Comparison of ENCODE assay signal across 13 cellular contexts in genomic region chr14:55340482-55340881, GRCh38.
DNase-seq lines count a peak whose midpoint lies in the region; ATAC-seq, FAIRE-seq and TF ChIP-seq lines count a peak whose summit lies in the region.
"Had no signal": no experiment of that assay in that cellular context is flagged by ENCODE, and none has a peak within 500 bp of the region (broad histone marks: within the 10 kb centered on the region; RNA-seq: fewer than 3 reads in every experiment).

No MANE protein-coding gene starts in this region.

- H3K4me3 ChIP-seq in pancreas, result no peak overlapping the region
- H3K4me3 ChIP-seq in osteoblast (ENCODE audit: insufficient read depth, low read length), result no peak overlapping the region

- H3K27ac Mint-ChIP-seq in activated CD4-positive, alpha-beta memory T cell treated with anti-CD3 and anti-CD28 coated beads for 36 hours, result peak overlapping the region; percentile 58
- no peak overlapping the region for H3K27ac Mint-ChIP-seq in activated CD4-positive, alpha-beta memory T cell treated with anti-CD3 and anti-CD28 coated beads, Interleukin-2, amount 10 ng/mL, durations not matched to agents 7 days and 5 days
- peak overlapping the region; percentile 61 for H3K27ac Mint-ChIP-seq in WTC11

- intact Hi-C loops in activated CD4-positive, alpha-beta memory T cell treated with anti-CD3 and anti-CD28 coated beads for 36 hours (cut with micrococcal nuclease), result no loop called here
- intact Hi-C loops in pancreas (cut with DNase I), result no loop called here

- POLR2A ChIA-PET in activated CD4-positive, alpha-beta memory T cell treated with anti-CD3 and anti-CD28 coated beads for 36 hours (lab: Charles Lee), result no interaction called here
- POLR2A ChIA-PET in activated CD4-positive, alpha-beta memory T cell treated with anti-CD3 and anti-CD28 coated beads, Interleukin-2, amount 10 ng/mL, durations not matched to agents 7 days and 5 days (lab: Charles Lee), result no interaction called here
- POLR2A ChIA-PET in WTC11 (lab: Charles Lee), result no interaction called here

- peaks cover 22% of the 10 kb centered on the region for H4K20me1 ChIP-seq in osteoblast (ENCODE audit: insufficient read depth, low read length)

- ATAC-seq in WTC11 (no peak), pancreas (peak; percentile 83 to 95 (median 90)), HG03196 (IDR thresholded peaks at IDR 0.05; ENCODE audit: unreplicated experiment) (no peak)

- H3K9me3 Mint-ChIP-seq in activated CD4-positive, alpha-beta memory T cell treated with anti-CD3 and anti-CD28 coated beads for 36 hours, result no peaks in the 10 kb centered on the region
- no peaks in the 10 kb centered on the region for H3K9me3 Mint-ChIP-seq in activated CD4-positive, alpha-beta memory T cell treated with anti-CD3 and anti-CD28 coated beads, Interleukin-2, amount 10 ng/mL, durations not matched to agents 7 days and 5 days
- no peaks in the 10 kb centered on the region for H3K9me3 Mint-ChIP-seq in WTC11

- DNase-seq in activated CD4-positive, alpha-beta memory T cell treated with anti-CD3 and anti-CD28 coated beads for 36 hours, result no peak
- DNase-seq in activated CD4-positive, alpha-beta memory T cell treated with anti-CD3 and anti-CD28 coated beads, Interleukin-2, amount 10 ng/mL, durations not matched to agents 7 days and 5 days, result no peak
- no peak for DNase-seq in HTR-8/SVneo (ENCODE audit: insufficient read length, low spot score)
- no peak for DNase-seq in WTC11 (ENCODE audit: low spot score)
- peak in 4 of 6 donors; percentile 40 to 58 (median 48) for DNase-seq in pancreas
- DNase-seq in NAMALWA (ENCODE audit: low spot score), result no peak
- no peak for DNase-seq in osteoblast (ENCODE audit: insufficient read length, low spot score, missing footprints)
- DNase-seq: activated gamma-delta T cell treated with Interleukin-2 at 50 U/mL for 16 hours, HCEC 1CT, hypothalamus, NCI-H187 had no signal

- CTCF ChIA-PET in activated CD4-positive, alpha-beta memory T cell treated with anti-CD3 and anti-CD28 coated beads for 36 hours (lab: Charles Lee), result interaction anchor here (0.9 to 3.5 kb wide), 3 partner anchors 14 to 70 kb away, joined by 3 to 28 read pairs (median 6); no protein-coding TSS in a partner anchor
- CTCF ChIA-PET in activated CD4-positive, alpha-beta memory T cell treated with anti-CD3 and anti-CD28 coated beads, Interleukin-2, amount 10 ng/mL, durations not matched to agents 7 days and 5 days (lab: Charles Lee), result interaction anchor here (0.8 kb wide), 1 partner anchor 14 kb away, joined by 3 read pairs; no protein-coding TSS in a partner anchor
- CTCF ChIA-PET in WTC11 (lab: Charles Lee), result no interaction called here

- H3K27me3 ChIP-seq in pancreas, result no peaks in the 10 kb centered on the region
- H3K27me3 ChIP-seq in osteoblast (ENCODE audit: insufficient read depth, low read length), result no peaks in the 10 kb centered on the region

- H3K27ac ChIP-seq in pancreas (peak overlapping the region; percentile 6 to 57 (median 25)), osteoblast (ENCODE audit: low read depth, low read length) (no peak overlapping the region)

- H3K36me3 ChIP-seq in pancreas, result no peaks in the 10 kb centered on the region
- H3K36me3 ChIP-seq in osteoblast (ENCODE audit: insufficient read depth, low read length), result no peaks in the 10 kb centered on the region

- H3K4me3 Mint-ChIP-seq in activated CD4-positive, alpha-beta memory T cell treated with anti-CD3 and anti-CD28 coated beads for 36 hours, result no peak overlapping the region
- no peak overlapping the region for H3K4me3 Mint-ChIP-seq in activated CD4-positive, alpha-beta memory T cell treated with anti-CD3 and anti-CD28 coated beads, Interleukin-2, amount 10 ng/mL, durations not matched to agents 7 days and 5 days
- H3K4me3 Mint-ChIP-seq in WTC11, result no peak overlapping the region

- H3K9me3 ChIP-seq in pancreas, result no peaks in the 10 kb centered on the region
- no peaks in the 10 kb centered on the region for H3K9me3 ChIP-seq in osteoblast (ENCODE audit: low read depth, low read length)

- H3K36me3 Mint-ChIP-seq in activated CD4-positive, alpha-beta memory T cell treated with anti-CD3 and anti-CD28 coated beads for 36 hours, result no peaks in the 10 kb centered on the region
- peaks cover 2% of the 10 kb centered on the region for H3K36me3 Mint-ChIP-seq in activated CD4-positive, alpha-beta memory T cell treated with anti-CD3 and anti-CD28 coated beads, Interleukin-2, amount 10 ng/mL, durations not matched to agents 7 days and 5 days (ENCODE audit: low read depth)
- H3K36me3 Mint-ChIP-seq in WTC11, result no peaks in the 10 kb centered on the region

- peaks cover 75% of the 10 kb centered on the region for H3K4me1 Mint-ChIP-seq in activated CD4-positive, alpha-beta memory T cell treated with anti-CD3 and anti-CD28 coated beads for 36 hours (ENCODE audit: low read depth)
- H3K4me1 Mint-ChIP-seq in activated CD4-positive, alpha-beta memory T cell treated with anti-CD3 and anti-CD28 coated beads, Interleukin-2, amount 10 ng/mL, durations not matched to agents 7 days and 5 days, result peaks cover 57% of the 10 kb centered on the region
- peaks cover 14% of the 10 kb centered on the region for H3K4me1 Mint-ChIP-seq in WTC11

- no peak overlapping the region for H2AFZ ChIP-seq in osteoblast (ENCODE audit: low read length)

- H3K27me3 Mint-ChIP-seq in activated CD4-positive, alpha-beta memory T cell treated with anti-CD3 and anti-CD28 coated beads for 36 hours, result no peaks in the 10 kb centered on the region
- no peaks in the 10 kb centered on the region for H3K27me3 Mint-ChIP-seq in activated CD4-positive, alpha-beta memory T cell treated with anti-CD3 and anti-CD28 coated beads, Interleukin-2, amount 10 ng/mL, durations not matched to agents 7 days and 5 days
- H3K27me3 Mint-ChIP-seq in WTC11 (ENCODE audit: low read depth), result no peaks in the 10 kb centered on the region

- FAIRE-seq in HTR-8/SVneo (lab: Jason Lieb, UNC) (peak; percentile 86), pancreas (lab: Jason Lieb, UNC) (no peak)
- FAIRE-seq: astrocyte had no signal

- H3K4me2 ChIP-seq in osteoblast (ENCODE audit: insufficient read depth, low read length), result no peak overlapping the region

- peaks cover 84% of the 10 kb centered on the region for H3K79me2 ChIP-seq in osteoblast (ENCODE audit: insufficient read depth, low read length)

- 36 to 46% methylated on average over 3 of the region's 3 CpGs for WGBS in pancreas, 2 donors

- H3K4me1 ChIP-seq in pancreas (peaks cover 10 to 24% (median 22%) of the 10 kb centered on the region in 3 donors), osteoblast (ENCODE audit: insufficient read depth, low read length) (peaks cover 4% of the 10 kb centered on the region)

- TF ChIP-seq CTCF in WTC11 (IDR thresholded peaks at IDR 0.05) (no peak), pancreas (IDR thresholded peaks at IDR 0.05) (no peak), osteoblast (IDR thresholded peaks at IDR 0.05; ENCODE audit: extremely low read depth, low read depth, low read length) (no peak)

TF ChIP-seq in WTC11, 78 proteins besides CTCF, POLR2A, EP300 and RAD21 (continues in another document):
- TF ChIP-seq USF1 (CRISPR knock-in tag; IDR thresholded peaks at IDR 0.05) (no peak), NR3C1 (CRISPR knock-in tag; conservative IDR thresholded peaks at IDR 0.05; ENCODE audit: low read depth) (no peak), MAX (CRISPR knock-in tag; IDR thresholded peaks at IDR 0.05) (no peak), CREB1 (CRISPR knock-in tag; IDR thresholded peaks at IDR 0.05) (no peak), IRF1 (CRISPR knock-in tag; IDR thresholded peaks at IDR 0.05) (no peak), SP1 (CRISPR knock-in tag; conservative IDR thresholded peaks at IDR 0.05) (no peak), KAT7 (CRISPR knock-in tag; IDR thresholded peaks at IDR 0.05; ENCODE audit: borderline replicate concordance) (no peak), JAZF1 (CRISPR knock-in tag; IDR thresholded peaks at IDR 0.05) (no peak), ATF6 (CRISPR knock-in tag; IDR thresholded peaks at IDR 0.05) (no peak), FOXK1 (CRISPR knock-in tag; IDR thresholded peaks at IDR 0.05) (no peak)

Comparison
In these comparisons a context has a peak if more than half of its experiments do, and no peak if none do; other contexts are left out.
1. DNase-seq: peak in pancreas (4 of 6); none in activated CD4-positive, alpha-beta memory T cell treated with anti-CD3 and anti-CD28 coated beads for 36 hours (single experiment), activated CD4-positive, alpha-beta memory T cell treated with anti-CD3 and anti-CD28 coated beads, Interleukin-2, amount 10 ng/mL, durations not matched to agents 7 days and 5 days (single experiment), HTR-8/SVneo (single experiment), WTC11 (single experiment), NAMALWA (single experiment) and osteoblast (single experiment).
2. ATAC-seq: peak in pancreas (4 of 4); none in WTC11 (single experiment) and HG03196 (single experiment).